8 cellular contexts compared by ENCODE assay signal in the genomic region with DNA sequence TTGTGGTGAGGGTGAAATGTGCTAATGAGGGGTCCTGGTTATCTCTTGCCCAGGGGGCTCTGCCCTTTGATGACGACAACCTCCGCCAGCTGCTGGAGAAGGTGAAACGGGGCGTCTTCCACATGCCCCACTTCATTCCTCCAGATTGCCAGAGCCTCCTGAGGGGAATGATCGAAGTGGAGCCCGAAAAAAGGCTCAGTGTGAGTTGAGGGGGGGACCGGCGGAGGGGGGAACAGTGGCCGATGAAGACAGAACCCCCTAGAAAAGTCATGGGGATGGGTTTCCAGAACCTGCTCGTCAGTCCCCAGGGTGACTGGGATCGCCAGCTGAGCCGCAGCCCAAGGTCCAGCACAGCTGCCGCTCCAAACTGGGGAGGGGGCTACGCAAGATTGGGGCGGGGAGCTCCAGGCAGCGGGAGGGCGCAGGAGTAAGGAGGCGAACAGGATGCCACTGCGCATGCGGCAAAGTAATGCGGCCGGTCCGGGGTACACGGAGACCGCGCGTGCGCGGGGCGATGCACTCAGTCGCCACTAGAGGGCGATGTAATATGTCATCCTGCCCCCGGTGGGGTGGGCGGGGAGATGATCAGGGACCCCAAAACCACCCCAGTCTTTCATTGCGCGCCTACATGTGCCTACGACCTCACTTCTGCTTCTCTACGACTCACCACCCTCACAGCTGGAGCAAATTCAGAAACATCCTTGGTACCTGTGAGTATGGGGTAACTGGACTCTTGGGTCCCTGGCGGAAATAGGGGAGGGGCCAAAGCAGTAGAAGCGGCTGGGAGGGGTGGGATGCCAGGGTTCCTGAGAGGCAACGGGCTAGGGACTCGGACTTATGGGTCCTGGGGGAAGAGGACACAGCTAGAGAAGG. TPM values are rescaled to one million over a fixed set of nuclear protein-coding genes. Genes with fewer than 3 reads are reported as not detected.
DNase-seq lines count a peak whose midpoint lies in the region; ATAC-seq and TF ChIP-seq lines count a peak whose summit lies in the region.

No MANE protein-coding gene starts in this region.

- no peaks in the 10 kb centered on the region for H3K79me2 ChIP-seq in OCI-LY7 (ENCODE audit: insufficient read depth, low read depth, low read length)

- intact Hi-C loops in OCI-LY7 (cut with micrococcal nuclease; ENCODE audit: unreplicated experiment) = loop anchor here (5.0 kb wide), 1 partner anchor 36 kb away; a partner anchor contains a TSS
- intact Hi-C loops in naive thymus-derived CD4-positive, alpha-beta T cell (cut with micrococcal nuclease) = loop anchor here (1.0 to 10.0 kb wide), 9 partner anchors 21 to 419 kb away; a partner anchor contains a TSS

- H3K4me1 Mint-ChIP-seq in naive thymus-derived CD4-positive, alpha-beta T cell = peaks cover 0 to 17% (median 11%) of the 10 kb centered on the region in 7 donors
- H3K4me1 Mint-ChIP-seq in stimulated activated memory B cell treated with anti-CD40 and anti-IgM and Interleukin-4, amounts not matched to agents 10 μg/mL and 1 μg/mL and 100 μg/mL, for 72 hours = peaks cover 20% of the 10 kb centered on the region

- peak overlapping the region; percentile 66 to 95 (median 84) for H3K27ac Mint-ChIP-seq in naive thymus-derived CD4-positive, alpha-beta T cell
- H3K27ac Mint-ChIP-seq in stimulated activated memory B cell treated with anti-CD40 and anti-IgM and Interleukin-4, amounts not matched to agents 10 μg/mL and 1 μg/mL and 100 μg/mL, for 72 hours = peak overlapping the region; percentile 60

- H3K4me1 ChIP-seq in OCI-LY7 (ENCODE audit: insufficient read depth, low read length, poor library complexity, severe bottlenecking) = peaks cover 37% of the 10 kb centered on the region
- H3K4me1 ChIP-seq in naive thymus-derived CD4-positive, alpha-beta T cell (ENCODE audit: control insufficient read depth in 2 of 2, insufficient read depth in 2 of 2, low read length in 2 of 2) = peaks cover 5 to 10% of the 10 kb centered on the region in 2 donors

- H3K4me3 Mint-ChIP-seq in naive thymus-derived CD4-positive, alpha-beta T cell = peak overlapping the region; percentile 77 to 97 (median 88)
- peak overlapping the region; percentile 79 for H3K4me3 Mint-ChIP-seq in stimulated activated memory B cell treated with anti-CD40 and anti-IgM and Interleukin-4, amounts not matched to agents 10 μg/mL and 1 μg/mL and 100 μg/mL, for 72 hours

- peak; percentile 100 for DNase-seq in AG08395 (ENCODE audit: low spot score)
- peak; percentile 34 for DNase-seq in HS-5 (ENCODE audit: low read depth)
- peak; percentile 91 for DNase-seq in OCI-LY7 (ENCODE audit: low spot score)
- peak; percentile 94 for DNase-seq in activated T-cell treated with anti-CD3 and anti-CD28 coated beads for 48 hours (ENCODE audit: low read depth)
- DNase-seq in naive thymus-derived CD4-positive, alpha-beta T cell = peak; percentile 84 to 97 (median 91)

- POLR2A ChIA-PET in OCI-LY7 (lab: Charles Lee) = interaction anchor here (0.8 to 1.8 kb wide), 2 partner anchors 23 to 47 kb away, joined by 4 to 5 read pairs; no protein-coding TSS in a partner anchor
- POLR2A ChIA-PET in naive thymus-derived CD4-positive, alpha-beta T cell (lab: Charles Lee) = interaction anchor here (0.9 to 2.9 kb wide), 9 partner anchors 22 to 175 kb away, joined by 3 to 21 read pairs (median 4); a partner anchor contains a TSS

- H4K20me1 ChIP-seq in OCI-LY7 (ENCODE audit: insufficient read depth, low read length) = no peaks in the 10 kb centered on the region

- H3K27me3 ChIP-seq in naive thymus-derived CD4-positive, alpha-beta T cell (ENCODE audit: control insufficient read depth in 2 of 2, insufficient read depth in 2 of 2, low read length in 2 of 2) = no peaks in the 10 kb centered on the region

- H3K9me2 ChIP-seq in OCI-LY7 (ENCODE audit: insufficient read depth, low read length) = no peaks in the 10 kb centered on the region

- H3K27ac ChIP-seq in OCI-LY7 (ENCODE audit: low read depth, low read length, poor library complexity, severe bottlenecking) = peak overlapping the region; percentile 15
- peak overlapping the region; percentile 66 for H3K27ac ChIP-seq in naive thymus-derived CD4-positive, alpha-beta T cell (ENCODE audit: low read depth, low read length)

- peak; percentile 96 for TF ChIP-seq CTCF in OCI-LY7 (conservative IDR thresholded peaks at IDR 0.05; ENCODE audit: low read length)

- peaks cover 0 to 3% (median 0%) of the 10 kb centered on the region in 5 donors for H3K27me3 Mint-ChIP-seq in naive thymus-derived CD4-positive, alpha-beta T cell
- peaks cover 15% of the 10 kb centered on the region for H3K27me3 Mint-ChIP-seq in stimulated activated memory B cell treated with anti-CD40 and anti-IgM and Interleukin-4, amounts not matched to agents 10 μg/mL and 1 μg/mL and 100 μg/mL, for 72 hours

- BruUV-seq in OCI-LY7 (replicated peaks; lab: Mats Ljungman, UMichigan) = no TSS peak

- H3K9me3 Mint-ChIP-seq in naive thymus-derived CD4-positive, alpha-beta T cell = no peaks in the 10 kb centered on the region
- H3K9me3 Mint-ChIP-seq in stimulated activated memory B cell treated with anti-CD40 and anti-IgM and Interleukin-4, amounts not matched to agents 10 μg/mL and 1 μg/mL and 100 μg/mL, for 72 hours = no peaks in the 10 kb centered on the region

- CTCF ChIA-PET in OCI-LY7 (lab: Charles Lee; ENCODE audit: unreplicated experiment) = interaction anchor here (0.6 to 1.2 kb wide), 5 partner anchors 10 to 158 kb away, joined by 3 to 5 read pairs (median 3); a partner anchor contains a TSS
- CTCF ChIA-PET in naive thymus-derived CD4-positive, alpha-beta T cell (lab: Charles Lee) = interaction anchor here (0.6 to 3.0 kb wide), 11 partner anchors 11 to 202 kb away, joined by 3 to 16 read pairs (median 5); a partner anchor contains a TSS

- peaks cover 0 to 3% (median 0%) of the 10 kb centered on the region in 5 donors for H3K36me3 Mint-ChIP-seq in naive thymus-derived CD4-positive, alpha-beta T cell
- H3K36me3 Mint-ChIP-seq in stimulated activated memory B cell treated with anti-CD40 and anti-IgM and Interleukin-4, amounts not matched to agents 10 μg/mL and 1 μg/mL and 100 μg/mL, for 72 hours = no peaks in the 10 kb centered on the region

- peaks cover 35% of the 10 kb centered on the region for H3K36me3 ChIP-seq in OCI-LY7 (ENCODE audit: insufficient read depth, low read length)
- no peaks in the 10 kb centered on the region for H3K36me3 ChIP-seq in naive thymus-derived CD4-positive, alpha-beta T cell (ENCODE audit: control insufficient read depth in 2 of 3, insufficient read depth in 3 of 3, low read length in 3 of 3)

- H3K4me2 ChIP-seq in OCI-LY7 (ENCODE audit: low read length) = peak overlapping the region; percentile 71

- H3K9me3 ChIP-seq in OCI-LY7 (ENCODE audit: low read length) = no peaks in the 10 kb centered on the region
- no peaks in the 10 kb centered on the region for H3K9me3 ChIP-seq in naive thymus-derived CD4-positive, alpha-beta T cell (ENCODE audit: control insufficient read depth in 2 of 3, low read length in 3 of 3)

- ATAC-seq in GM18909 (IDR thresholded peaks at IDR 0.05; ENCODE audit: poor library complexity, unreplicated experiment) (peak; percentile 74), esophagus mucosa (peak; percentile 85)
- peak; percentile 97 for ATAC-seq in naive thymus-derived CD4-positive, alpha-beta T cell
- ATAC-seq in stimulated activated memory B cell treated with anti-CD40 and anti-IgM and Interleukin-4, amounts not matched to agents 10 μg/mL and 1 μg/mL and 100 μg/mL, for 72 hours = peak; percentile 88

- peak overlapping the region; percentile 32; the same call in 1 of the 2 replicates for H2AFZ ChIP-seq in OCI-LY7 (ENCODE audit: low read length)

- peak overlapping the region; percentile 56 for H3K4me3 ChIP-seq in OCI-LY7 (ENCODE audit: low read depth, low read length, poor library complexity, severe bottlenecking)
- peak overlapping the region; percentile 61 for H3K4me3 ChIP-seq in naive thymus-derived CD4-positive, alpha-beta T cell (ENCODE audit: low read length)

RNA-seq across cellular contexts. Expression of a gene that starts 17.9 kb away (rescaled TPM):
- 15.9 and 16.1 TPM in 2 replicates for total RNA-seq in OCI-LY7 (2014; rRNA removed; shearing (Covaris generic))
- total RNA-seq in OCI-LY7 (2022) (23.9 and 25.7 TPM in 2 replicates), esophagus mucosa (0.28 TPM)
- total RNA-seq in naive thymus-derived CD4-positive, alpha-beta T cell = 1 to 10 TPM in 3 of 5 experiments, under 1 TPM in 2; 0.41 to 6.3 (median 3.4) TPM
- not detected for polyA plus RNA-seq in naive thymus-derived CD4-positive, alpha-beta T cell

RNA-seq across cellular contexts. Expression of a gene that starts 21.8 kb away (rescaled TPM):
- total RNA-seq in OCI-LY7 (2014; rRNA removed; shearing (Covaris generic)) = 41.3 and 50.5 TPM in 2 replicates
- total RNA-seq in OCI-LY7 (2022) = 31.9 and 38.7 TPM in 2 replicates
- total RNA-seq in esophagus mucosa = 31.2 TPM
- total RNA-seq in naive thymus-derived CD4-positive, alpha-beta T cell = 10 to 100 TPM; 15.0 to 30.0 (median 16.0) TPM
- polyA plus RNA-seq in naive thymus-derived CD4-positive, alpha-beta T cell = 10 to 100 TPM; 35.4 to 44.7 TPM

RNA-seq across cellular contexts. Expression of a gene that starts 23.4 kb away (rescaled TPM):
- total RNA-seq in OCI-LY7 (2014; rRNA removed; shearing (Covaris generic)) = not detected in 2 replicates
- total RNA-seq in OCI-LY7 (2022) (not detected in 2 replicates), esophagus mucosa (not detected)
- 10 to 100 TPM in 1 of 5 experiments, under 1 TPM in 3, not detected in 1; 0.44 to 10.3 (median 0.71) TPM for total RNA-seq in naive thymus-derived CD4-positive, alpha-beta T cell
- polyA plus RNA-seq in naive thymus-derived CD4-positive, alpha-beta T cell = not detected

RNA-seq across cellular contexts. Expression of a gene that starts 38.0 kb away (rescaled TPM):
- total RNA-seq in OCI-LY7 (2014; rRNA removed; shearing (Covaris generic)) = 21.2 and 22.8 TPM in 2 replicates
- total RNA-seq in OCI-LY7 (2022) (36.1 and 43.4 TPM in 2 replicates), esophagus mucosa (4.4 TPM)
- total RNA-seq in naive thymus-derived CD4-positive, alpha-beta T cell = 10 to 100 TPM; 21.8 to 63.3 (median 27.2) TPM
- polyA plus RNA-seq in naive thymus-derived CD4-positive, alpha-beta T cell = 1 to 10 TPM in 1 of 2 donors, under 1 TPM in 1; 0.84 to 2.9 TPM

RNA-seq across cellular contexts. Expression of a gene that starts 42.9 kb away (rescaled TPM):
- total RNA-seq in OCI-LY7 (2014; rRNA removed; shearing (Covaris generic)) = 82.0 and 89.6 TPM in 2 replicates
- total RNA-seq in OCI-LY7 (2022) = 156 and 161 TPM in 2 replicates
- total RNA-seq in esophagus mucosa = 47.4 TPM
- total RNA-seq in naive thymus-derived CD4-positive, alpha-beta T cell = 100 to 1,000 TPM; 151 to 223 (median 168) TPM
- 100 to 1,000 TPM in 1 of 2 donors, 10 to 100 TPM in 1; 39.3 to 103 TPM for polyA plus RNA-seq in naive thymus-derived CD4-positive, alpha-beta T cell

Comparison
In these comparisons a context has a peak if more than half of its experiments do, and no peak if none do; other contexts are left out.
1. Peak in every context shown above with its lines: DNase-seq, ATAC-seq, H3K4me3 ChIP-seq and H3K27ac ChIP-seq.
2. DNase-seq: peak in every context shown above with its lines; median percentile 100 in AG08395; 94 in activated T-cell treated with anti-CD3 and anti-CD28 coated beads for 48 hours; 91 in OCI-LY7; 91 in naive thymus-derived CD4-positive, alpha-beta T cell; 34 in HS-5.